ENCODE assay signal across 8 cellular contexts in the genomic region with DNA sequence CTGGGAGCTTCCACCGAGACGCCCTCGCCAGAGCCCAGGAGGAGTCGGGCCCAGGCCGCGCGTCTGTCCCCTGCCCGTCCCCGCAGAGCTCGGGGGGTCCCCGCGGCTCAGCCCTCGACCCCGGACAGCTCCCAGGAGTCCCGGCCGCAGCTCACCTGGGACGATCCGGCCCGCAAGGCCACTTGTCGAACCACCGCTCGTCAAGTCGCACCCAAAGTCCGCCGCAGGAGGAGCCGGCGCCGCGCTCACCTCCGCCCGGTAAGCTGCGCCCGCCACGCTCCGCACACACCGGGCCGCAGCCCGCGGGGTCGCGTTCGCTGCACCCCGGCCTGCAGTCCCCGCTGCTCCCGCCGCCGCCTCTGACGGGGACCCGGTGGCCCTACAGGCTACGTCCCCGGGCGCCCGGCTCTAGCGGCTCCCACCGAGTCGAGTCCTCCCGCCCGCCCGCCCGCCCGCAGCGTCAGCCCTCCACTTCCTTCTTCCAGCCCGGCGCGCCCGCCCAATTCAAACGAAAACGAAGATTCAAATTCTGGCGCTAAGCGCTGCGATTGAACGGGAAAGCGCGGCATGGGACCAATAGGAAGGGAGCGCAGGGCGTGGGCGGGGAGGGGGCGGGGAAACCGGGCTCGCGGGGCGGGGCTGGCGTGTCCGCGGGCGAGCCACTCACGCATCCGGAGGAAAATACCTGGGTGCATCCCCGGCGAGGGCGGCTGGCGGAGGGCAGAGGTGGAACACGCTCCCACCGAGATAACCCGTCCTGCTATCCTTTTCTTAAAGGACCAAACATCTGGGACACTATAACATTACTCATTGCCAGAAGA. TPM values are rescaled to one million over a fixed set of nuclear protein-coding genes. Genes with fewer than 3 reads are reported as not detected.
DNase-seq lines count a peak whose midpoint lies in the region; ATAC-seq and TF ChIP-seq lines count a peak whose summit lies in the region.

A gene with protein sequence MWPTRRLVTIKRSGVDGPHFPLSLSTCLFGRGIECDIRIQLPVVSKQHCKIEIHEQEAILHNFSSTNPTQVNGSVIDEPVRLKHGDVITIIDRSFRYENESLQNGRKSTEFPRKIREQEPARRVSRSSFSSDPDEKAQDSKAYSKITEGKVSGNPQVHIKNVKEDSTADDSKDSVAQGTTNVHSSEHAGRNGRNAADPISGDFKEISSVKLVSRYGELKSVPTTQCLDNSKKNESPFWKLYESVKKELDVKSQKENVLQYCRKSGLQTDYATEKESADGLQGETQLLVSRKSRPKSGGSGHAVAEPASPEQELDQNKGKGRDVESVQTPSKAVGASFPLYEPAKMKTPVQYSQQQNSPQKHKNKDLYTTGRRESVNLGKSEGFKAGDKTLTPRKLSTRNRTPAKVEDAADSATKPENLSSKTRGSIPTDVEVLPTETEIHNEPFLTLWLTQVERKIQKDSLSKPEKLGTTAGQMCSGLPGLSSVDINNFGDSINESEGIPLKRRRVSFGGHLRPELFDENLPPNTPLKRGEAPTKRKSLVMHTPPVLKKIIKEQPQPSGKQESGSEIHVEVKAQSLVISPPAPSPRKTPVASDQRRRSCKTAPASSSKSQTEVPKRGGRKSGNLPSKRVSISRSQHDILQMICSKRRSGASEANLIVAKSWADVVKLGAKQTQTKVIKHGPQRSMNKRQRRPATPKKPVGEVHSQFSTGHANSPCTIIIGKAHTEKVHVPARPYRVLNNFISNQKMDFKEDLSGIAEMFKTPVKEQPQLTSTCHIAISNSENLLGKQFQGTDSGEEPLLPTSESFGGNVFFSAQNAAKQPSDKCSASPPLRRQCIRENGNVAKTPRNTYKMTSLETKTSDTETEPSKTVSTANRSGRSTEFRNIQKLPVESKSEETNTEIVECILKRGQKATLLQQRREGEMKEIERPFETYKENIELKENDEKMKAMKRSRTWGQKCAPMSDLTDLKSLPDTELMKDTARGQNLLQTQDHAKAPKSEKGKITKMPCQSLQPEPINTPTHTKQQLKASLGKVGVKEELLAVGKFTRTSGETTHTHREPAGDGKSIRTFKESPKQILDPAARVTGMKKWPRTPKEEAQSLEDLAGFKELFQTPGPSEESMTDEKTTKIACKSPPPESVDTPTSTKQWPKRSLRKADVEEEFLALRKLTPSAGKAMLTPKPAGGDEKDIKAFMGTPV (N-terminal part only) (minus strand): TSS at position 480 of the 821 bp plus-strand sequence. CDS start 756 bp downstream, outside the sequence.

- ATAC-seq in gastroesophageal sphincter: peak; percentile 85

- 0% methylated on average over 1 to 3 of the region's 95 CpGs for WGBS in gastroesophageal sphincter (ENCODE audit: low coverage in 1 of 2), 2 donors

- peak within 1 kb of the TSS in 1 of 5 donors; percentile 35 for H3K9ac ChIP-seq in subcutaneous abdominal adipose tissue (ENCODE audit: low read length in 5 of 5)

- peaks cover 41% of the 10 kb centered on the region for H3K36me3 ChIP-seq in MG63
- peaks cover 36% of the 10 kb centered on the region for H3K36me3 ChIP-seq in SJCRH30
- H3K36me3 ChIP-seq in gastroesophageal sphincter: no peaks in the 10 kb centered on the region
- H3K36me3 ChIP-seq in neutrophil: no peaks in the 10 kb centered on the region
- H3K36me3 ChIP-seq in subcutaneous abdominal adipose tissue (ENCODE audit: control insufficient read depth in 5 of 5, insufficient read depth in 5 of 5, low read length in 5 of 5): no peaks in the 10 kb centered on the region

- H3K4me3 ChIP-seq in MG63: peak within 1 kb of the TSS; percentile 67
- peak within 1 kb of the TSS; percentile 98 for H3K4me3 ChIP-seq in SJCRH30
- H3K4me3 ChIP-seq in gastroesophageal sphincter: peak within 1 kb of the TSS; percentile 11 to 64
- H3K4me3 ChIP-seq in neutrophil (ENCODE audit: low read depth in 1 of 2, low read length in 1 of 2): peak within 1 kb of the TSS; percentile 73 to 74
- H3K4me3 ChIP-seq in subcutaneous abdominal adipose tissue (ENCODE audit: low read depth in 1 of 5, low read length in 5 of 5): peak within 1 kb of the TSS; percentile 44 to 72 (median 58)

- H3K9me3 ChIP-seq in MG63: no peaks in the 10 kb centered on the region
- H3K9me3 ChIP-seq in SJCRH30 (replicated peaks): no peaks in the 10 kb centered on the region
- H3K9me3 ChIP-seq in gastroesophageal sphincter: no peaks in the 10 kb centered on the region
- H3K9me3 ChIP-seq in neutrophil: no peaks in the 10 kb centered on the region
- no peaks in the 10 kb centered on the region for H3K9me3 ChIP-seq in subcutaneous abdominal adipose tissue (ENCODE audit: control insufficient read depth in 5 of 5, low read length in 5 of 5)

- no peak for TF ChIP-seq POLR2A in gastroesophageal sphincter (IDR thresholded peaks at IDR 0.05)

- H3K4me1 ChIP-seq in SJCRH30: peaks cover 6% of the 10 kb centered on the region
- H3K4me1 ChIP-seq in gastroesophageal sphincter: peaks cover 2 to 21% (median 11%) of the 10 kb centered on the region in 3 donors
- H3K4me1 ChIP-seq in neutrophil (ENCODE audit: control insufficient read depth in 1 of 2, insufficient read depth in 1 of 2, low read depth in 1 of 2, low read length in 1 of 2): peaks cover 46% of the 10 kb centered on the region in 2 experiments
- peaks cover 2 to 21% (median 15%) of the 10 kb centered on the region in 5 donors for H3K4me1 ChIP-seq in subcutaneous abdominal adipose tissue (ENCODE audit: control insufficient read depth in 5 of 5, insufficient read depth in 5 of 5, low read length in 5 of 5)

- TF ChIP-seq EP300 in gastroesophageal sphincter (IDR thresholded peaks at IDR 0.05): no peak

- H3K27ac ChIP-seq in SJCRH30 (peak within 1 kb of the TSS; percentile 86), gastroesophageal sphincter (no peak within 1 kb of the TSS), neutrophil (peak within 1 kb of the TSS; percentile 23), subcutaneous abdominal adipose tissue (ENCODE audit: low read depth, low read length) (no peak within 1 kb of the TSS)

- DNase-seq in GF-D8 (lab: John Stamatoyannopoulos, UW) (peak; percentile 81), HCEC 1CT (peak; percentile 88), MG63 (peak; percentile 88), SJCRH30 (peak; percentile 89 to 94), activated gamma-delta T cell treated with Interleukin-2 at 50 U/mL for 16 hours (peak; percentile 83)

- H3K27me3 ChIP-seq in MG63 (no peaks in the 10 kb centered on the region), SJCRH30 (no peaks in the 10 kb centered on the region), gastroesophageal sphincter (peaks cover 54% of the 10 kb centered on the region), neutrophil (no peaks in the 10 kb centered on the region), subcutaneous abdominal adipose tissue (ENCODE audit: control insufficient read depth in 5 of 5, insufficient read depth in 4 of 5, low read length in 5 of 5) (peaks cover 14 to 31% (median 20%) of the 10 kb centered on the region in 5 donors)

- no peak for TF ChIP-seq CTCF in gastroesophageal sphincter (IDR thresholded peaks at IDR 0.05)
- TF ChIP-seq CTCF in neutrophil (IDR thresholded peaks at IDR 0.05): peak; percentile 19

RNA-seq across cellular contexts. Expression of the gene that starts here (rescaled TPM):
- 15.0 and 17.9 TPM in 2 replicates for total RNA-seq in MG63 (2014; rRNA removed; shearing (Covaris generic); ENCODE audit: low replicate concordance)
- total RNA-seq in SJCRH30 (2014; rRNA removed; shearing (Covaris generic)): 84.9 and 90.0 TPM in 2 replicates
- 1 to 10 TPM in 2 of 4 donors, under 1 TPM in 2; 0.31 to 1.9 (median 0.70) TPM for total RNA-seq in gastroesophageal sphincter

Comparison
In these comparisons a context has a peak if more than half of its experiments do, and no peak if none do; other contexts are left out.
1. H3K4me3 ChIP-seq: peak in every context shown above with its lines; median percentile 98 in SJCRH30; 74 in neutrophil; 67 in MG63; 58 in subcutaneous abdominal adipose tissue; 38 in gastroesophageal sphincter.
2. H3K27ac ChIP-seq: peak in SJCRH30 (single experiment) and neutrophil (single experiment); none in gastroesophageal sphincter (0 of 4) and subcutaneous abdominal adipose tissue (single experiment).
3. Peak in every context shown above with its lines, with median percentiles within 50 percentile points of each other: DNase-seq.